Comparison of ENCODE assay signal across 12 cellular contexts in the genomic region with DNA sequence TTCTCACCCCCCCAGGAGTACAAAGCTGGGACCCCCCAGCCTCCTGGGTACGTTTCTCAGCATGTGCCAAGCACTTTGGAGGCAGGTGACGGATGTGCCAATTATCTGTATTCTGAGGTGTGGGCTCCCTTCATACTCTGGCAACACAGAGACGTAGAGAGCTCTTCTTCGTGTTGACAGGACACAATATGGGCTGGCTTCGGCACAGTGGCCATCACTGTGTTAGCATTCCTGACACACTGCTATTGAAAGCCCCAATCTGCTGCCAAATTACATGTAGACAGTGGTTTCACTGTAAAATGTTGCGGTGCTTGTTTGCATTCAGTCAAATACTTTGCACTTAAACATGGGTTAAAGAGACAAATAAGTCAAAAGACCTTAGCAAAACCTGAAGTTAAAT.
DNase-seq lines count a peak whose midpoint lies in the region; ATAC-seq and TF ChIP-seq lines count a peak whose summit lies in the region.
"Had no signal": no experiment of that assay in that cellular context is flagged by ENCODE, and none has a peak within 500 bp of the region (broad histone marks: within the 10 kb centered on the region; RNA-seq: fewer than 3 reads in every experiment).

No MANE protein-coding gene starts in this region.

- BruUV-seq in PC-9 (replicated peaks; lab: Mats Ljungman, UMichigan): no TSS peak

- H3K27me3 Mint-ChIP-seq in activated CD8-positive, alpha-beta T cell treated with anti-CD3 and anti-CD28 coated beads for 36 hours: no peaks in the 10 kb centered on the region
- no peaks in the 10 kb centered on the region for H3K27me3 Mint-ChIP-seq in mesothelial cell of epicardium (ENCODE audit: low read depth)

- intact Hi-C loops in activated CD8-positive, alpha-beta T cell treated with anti-CD3 and anti-CD28 coated beads for 36 hours (cut with micrococcal nuclease): loop anchor here (10.0 kb wide), 2 partner anchors 194 to 754 kb away; a partner anchor contains a TSS
- intact Hi-C loops in PC-9 (cut with micrococcal nuclease; ENCODE audit: unreplicated experiment): loop anchor here (1.0 to 5.0 kb wide), 2 partner anchors 192 to 775 kb away; a partner anchor contains a TSS

- POLR2A ChIA-PET in activated CD8-positive, alpha-beta T cell treated with anti-CD3 and anti-CD28 coated beads for 36 hours (lab: Charles Lee): interaction anchor here (0.5 to 0.8 kb wide), 3 partner anchors 10 to 321 kb away, joined by 3 read pairs; no protein-coding TSS in a partner anchor
- POLR2A ChIA-PET in PC-9 (lab: Charles Lee; ENCODE audit: unreplicated experiment): interaction anchor here (0.6 kb wide), 1 partner anchor 1772 kb away, joined by 7 read pairs; a partner anchor contains a TSS

- no peak overlapping the region for H2AFZ ChIP-seq in PC-9

- H3K9me2 ChIP-seq in PC-9 (ENCODE audit: insufficient read depth): no peaks in the 10 kb centered on the region

- no peaks in the 10 kb centered on the region for H3K9me3 Mint-ChIP-seq in activated CD8-positive, alpha-beta T cell treated with anti-CD3 and anti-CD28 coated beads for 36 hours
- no peaks in the 10 kb centered on the region for H3K9me3 Mint-ChIP-seq in mesothelial cell of epicardium

- no peaks in the 10 kb centered on the region for H4K20me1 ChIP-seq in PC-9 (ENCODE audit: insufficient read depth)

- CTCF ChIA-PET in activated CD8-positive, alpha-beta T cell treated with anti-CD3 and anti-CD28 coated beads for 36 hours (lab: Charles Lee): interaction anchor here (1.0 to 3.2 kb wide), 3 partner anchors 164 to 771 kb away, joined by 3 to 15 read pairs (median 4); no protein-coding TSS in a partner anchor
- CTCF ChIA-PET in PC-9 (lab: Charles Lee): interaction anchor here (0.7 kb wide), 1 partner anchor 925 kb away, joined by 7 read pairs; no protein-coding TSS in a partner anchor

- 0 out of 2 replicates have a peak, but pooled peaks cover 4% of the 10 kb centered on the region for H3K36me3 ChIP-seq in PC-9 (ENCODE audit: low read depth)
- H3K36me3 ChIP-seq: ovary had no signal

- H3K4me3 ChIP-seq in PC-9: no peak overlapping the region
- H3K4me3 ChIP-seq: ovary had no signal

- no peaks in the 10 kb centered on the region for H3K79me2 ChIP-seq in PC-9 (ENCODE audit: low read depth)

- peaks cover 3% of the 10 kb centered on the region; the same call in 1 of the 2 replicates for H3F3A ChIP-seq in PC-9 (ENCODE audit: insufficient read depth, low read depth)

- H3K36me3 Mint-ChIP-seq in activated CD8-positive, alpha-beta T cell treated with anti-CD3 and anti-CD28 coated beads for 36 hours (ENCODE audit: low read depth): peaks cover 20% of the 10 kb centered on the region
- H3K36me3 Mint-ChIP-seq in mesothelial cell of epicardium: peaks cover 23% of the 10 kb centered on the region

- peak; percentile 69 for DNase-seq in COR-L47 (lab: John Stamatoyannopoulos, UW)
- peak in 2 of 3 experiments; percentile 60 to 72 for DNase-seq in NCI-H1417 (lab: John Stamatoyannopoulos, UW)
- DNase-seq in activated CD8-positive, alpha-beta T cell treated with anti-CD3 and anti-CD28 coated beads for 36 hours: no peak
- no peak for DNase-seq in mesothelial cell of epicardium (ENCODE audit: low spot score in 2 of 2, unreplicated experiment in 2 of 2)
- no peak for DNase-seq in NCI-H2227 (lab: John Stamatoyannopoulos, UW; ENCODE audit: unreplicated experiment)
- DNase-seq in SIG-M5 (lab: John Stamatoyannopoulos, UW): no peak
- no peak for DNase-seq in PC-9
- no peak for DNase-seq in Ammon's horn (ENCODE audit: low spot score)
- DNase-seq: aorta, left colon, NCI-H2171, ovary had no signal

- H3K4me1 ChIP-seq in PC-9 (replicated peaks; ENCODE audit: insufficient read depth): no peaks in the 10 kb centered on the region

- no peak overlapping the region for H3K4me2 ChIP-seq in PC-9

- H3K4me1 Mint-ChIP-seq in activated CD8-positive, alpha-beta T cell treated with anti-CD3 and anti-CD28 coated beads for 36 hours (ENCODE audit: low read depth): peaks cover 34% of the 10 kb centered on the region
- peaks cover 70% of the 10 kb centered on the region for H3K4me1 Mint-ChIP-seq in mesothelial cell of epicardium

- H3K27ac ChIP-seq in PC-9: no peak overlapping the region
- H3K27ac ChIP-seq: ovary had no signal

- H3K27me3 ChIP-seq in PC-9 (ENCODE audit: insufficient read depth, low read depth): no peaks in the 10 kb centered on the region
- H3K27me3 ChIP-seq: ovary had no signal

- peak overlapping the region; percentile 28 for H3K27ac Mint-ChIP-seq in activated CD8-positive, alpha-beta T cell treated with anti-CD3 and anti-CD28 coated beads for 36 hours
- peak overlapping the region; percentile 26 for H3K27ac Mint-ChIP-seq in mesothelial cell of epicardium

- H3K9me3 ChIP-seq in PC-9 (ENCODE audit: insufficient read depth, low read depth): no peaks in the 10 kb centered on the region
- H3K9me3 ChIP-seq: ovary had no signal

- no peak for TF ChIP-seq CTCF in activated CD8-positive, alpha-beta T cell treated with anti-CD3 and anti-CD28 coated beads for 36 hours (IDR thresholded peaks at IDR 0.05)
- no peak for TF ChIP-seq CTCF in mesothelial cell of epicardium (IDR thresholded peaks at IDR 0.05; ENCODE audit: unreplicated experiment)
- no peak for TF ChIP-seq CTCF in PC-9 (conservative IDR thresholded peaks at IDR 0.05)

- H3K4me3 Mint-ChIP-seq in activated CD8-positive, alpha-beta T cell treated with anti-CD3 and anti-CD28 coated beads for 36 hours: no peak overlapping the region
- no peak overlapping the region for H3K4me3 Mint-ChIP-seq in mesothelial cell of epicardium

- no peak for ATAC-seq in activated CD8-positive, alpha-beta T cell treated with anti-CD3 and anti-CD28 coated beads for 36 hours
- ATAC-seq: left colon had no signal

Comparison
In these comparisons a context has a peak if more than half of its experiments do, and no peak if none do; other contexts are left out.
1. DNase-seq: peak in COR-L47 (single experiment) and NCI-H1417 (2 of 3); none in activated CD8-positive, alpha-beta T cell treated with anti-CD3 and anti-CD28 coated beads for 36 hours (single experiment), mesothelial cell of epicardium (0 of 2), NCI-H2227 (single experiment), SIG-M5 (single experiment), PC-9 (0 of 2) and Ammon's horn (single experiment).